In genomic region chr5:137648361-137648760, GRCh38 we compare ENCODE assay signal across 24 cellular contexts.
DNase-seq lines count a peak whose midpoint lies in the region; ATAC-seq and FAIRE-seq lines count a peak whose summit lies in the region.
"Had no signal": no experiment of that assay in that cellular context is flagged by ENCODE, and none has a peak within 500 bp of the region (broad histone marks: within the 10 kb centered on the region; RNA-seq: fewer than 3 reads in every experiment).

No MANE protein-coding gene starts in this region.

- no peak overlapping the region for H3K27ac Mint-ChIP-seq in activated T-cell treated with anti-CD3 and anti-CD28 coated beads, Interleukin-2, amount 50 U/mL, for 72 hours
- H3K27ac Mint-ChIP-seq: CD8-positive, alpha-beta memory T cell; dendritic cell treated with granulocyte-macrophage colony-stimulating factor and Interleukin-4, amounts not matched to agents 40 ng/mL and 50 ng/mL, for 4 days; stimulated activated memory B cell treated with anti-CD40 and anti-IgM and Interleukin-4, amounts not matched to agents 10 μg/mL and 1 μg/mL and 100 μg/mL, for 72 hours had no signal

- H3K9me3 Mint-ChIP-seq in activated T-cell treated with anti-CD3 and anti-CD28 coated beads, Interleukin-2, amount 50 U/mL, for 72 hours, result no peaks in the 10 kb centered on the region
- H3K9me3 Mint-ChIP-seq: dendritic cell treated with granulocyte-macrophage colony-stimulating factor and Interleukin-4, amounts not matched to agents 40 ng/mL and 50 ng/mL, for 4 days had no signal

- H3K27me3 Mint-ChIP-seq in activated T-cell treated with anti-CD3 and anti-CD28 coated beads, Interleukin-2, amount 50 U/mL, for 72 hours (ENCODE audit: low read depth), result no peaks in the 10 kb centered on the region
- H3K27me3 Mint-ChIP-seq: CD8-positive, alpha-beta memory T cell; dendritic cell treated with granulocyte-macrophage colony-stimulating factor and Interleukin-4, amounts not matched to agents 40 ng/mL and 50 ng/mL, for 4 days; stimulated activated memory B cell treated with anti-CD40 and anti-IgM and Interleukin-4, amounts not matched to agents 10 μg/mL and 1 μg/mL and 100 μg/mL, for 72 hours had no signal

- no peaks in the 10 kb centered on the region for H3K36me3 Mint-ChIP-seq in activated T-cell treated with anti-CD3 and anti-CD28 coated beads, Interleukin-2, amount 50 U/mL, for 72 hours (ENCODE audit: insufficient read depth in 2 of 2)

- ATAC-seq in activated T-cell treated with anti-CD3 and anti-CD28 coated beads, Interleukin-2, amount 50 U/mL, for 72 hours (replicated peaks in 1 of 2), result no peak
- ATAC-seq: GM12878; stimulated activated memory B cell treated with anti-CD40 and anti-IgM and Interleukin-4, amounts not matched to agents 10 μg/mL and 1 μg/mL and 100 μg/mL, for 72 hours had no signal

- no peaks in the 10 kb centered on the region for H3K4me1 Mint-ChIP-seq in activated T-cell treated with anti-CD3 and anti-CD28 coated beads, Interleukin-2, amount 50 U/mL, for 72 hours (ENCODE audit: low read depth)
- H3K4me1 Mint-ChIP-seq: CD8-positive, alpha-beta memory T cell; neural crest cell; stimulated activated memory B cell treated with anti-CD40 and anti-IgM and Interleukin-4, amounts not matched to agents 10 μg/mL and 1 μg/mL and 100 μg/mL, for 72 hours had no signal

- peak; percentile 56 for DNase-seq in DMS 273 (lab: John Stamatoyannopoulos, UW; ENCODE audit: unreplicated experiment)
- no peak for DNase-seq in DMS 273 treated with DMSO at 0.1 percent for 48 hours (lab: John Stamatoyannopoulos, UW)
- DNase-seq in cerebellar nuclear complex (lab: John Stamatoyannopoulos, UW), result peak; percentile 94 to 98
- DNase-seq in superior temporal gyrus (ENCODE audit: extremely low spot score), result peak; percentile 83
- no peak for DNase-seq in DMS53 (lab: John Stamatoyannopoulos, UW)
- DNase-seq in activated T-cell treated with anti-CD3 and anti-CD28 coated beads, Interleukin-2, amount 50 U/mL, for 72 hours, result no peak
- no peak for DNase-seq in NCI-H1694 (lab: John Stamatoyannopoulos, UW)
- DNase-seq: activated CD4-positive, alpha-beta T cell treated with anti-CD3 and anti-CD28 coated beads, Interleukin-2, amount 50 U/mL, for 4 hours; activated CD8-positive, alpha-beta memory T cell treated with anti-CD3 and anti-CD28 coated beads, Interleukin-2, amount 50 U/mL, for 48 hours; activated effector memory CD4-positive, alpha-beta T cell treated with Interleukin-2 at 50 U/mL for 16 hours; CD8-positive, alpha-beta memory T cell; HCEC 1CT; NCI-H2029; NK-92 treated with Interleukin-12 subunit alpha and Interleukin-12 subunit beta, amount 100 ng/mL, for 24 hours; Peyer's patch; small intestine; T-helper 2 cell; testis; WERI-Rb-1 had no signal

- FAIRE-seq in islet of Langerhans (lab: Jason Lieb, UNC), result peak; percentile 94
- FAIRE-seq: GM12878, small intestine had no signal

- H3K4me3 Mint-ChIP-seq in activated T-cell treated with anti-CD3 and anti-CD28 coated beads, Interleukin-2, amount 50 U/mL, for 72 hours, result no peak overlapping the region
- H3K4me3 Mint-ChIP-seq: CD8-positive, alpha-beta memory T cell; dendritic cell treated with granulocyte-macrophage colony-stimulating factor and Interleukin-4, amounts not matched to agents 40 ng/mL and 50 ng/mL, for 4 days; neural crest cell; stimulated activated memory B cell treated with anti-CD40 and anti-IgM and Interleukin-4, amounts not matched to agents 10 μg/mL and 1 μg/mL and 100 μg/mL, for 72 hours had no signal

Comparison
In these comparisons a context has a peak if more than half of its experiments do, and no peak if none do; other contexts are left out.
1. DNase-seq: peak in DMS 273 (single experiment), cerebellar nuclear complex (2 of 2) and superior temporal gyrus (single experiment); none in DMS 273 treated with DMSO at 0.1 percent for 48 hours (single experiment), DMS53 (single experiment), activated T-cell treated with anti-CD3 and anti-CD28 coated beads, Interleukin-2, amount 50 U/mL, for 72 hours (0 of 2) and NCI-H1694 (single experiment).